In genomic region chr3:127688416-127689265, GRCh38 we compare ENCODE assay signal across 10 cellular contexts. TPM values are rescaled to one million over a fixed set of nuclear protein-coding genes. Genes with fewer than 3 reads are reported as not detected.
DNase-seq lines count a peak whose midpoint lies in the region; ATAC-seq, FAIRE-seq and TF ChIP-seq lines count a peak whose summit lies in the region.
"Had no signal": no experiment of that assay in that cellular context is flagged by ENCODE, and none has a peak within 500 bp of the region (broad histone marks: within the 10 kb centered on the region; RNA-seq: fewer than 3 reads in every experiment).

No MANE protein-coding gene starts in this region.

- H3K4me1 Mint-ChIP-seq in Calu3 (ENCODE audit: low read depth, unreplicated experiment), result no peaks in the 10 kb centered on the region

- peak; percentile 14 for TF ChIP-seq POLR2A in GM15510 (IDR thresholded peaks at IDR 0.05; ENCODE audit: borderline replicate concordance, extremely low read depth, insufficient read length)
- no peak for TF ChIP-seq POLR2A in GM12891 (IDR thresholded peaks at IDR 0.05; ENCODE audit: low read depth, low read length)

- H3K27ac Mint-ChIP-seq in Calu3 (ENCODE audit: unreplicated experiment), result no peak overlapping the region
- H3K27ac Mint-ChIP-seq: activated CD4-positive, alpha-beta memory T cell treated with anti-CD3 and anti-CD28 coated beads for 36 hours had no signal

- DNase-seq in NCI-H69 (lab: John Stamatoyannopoulos, UW) (peak; percentile 70), fibroblast of villous mesenchyme (ENCODE audit: low read depth) (peak; percentile 29), posterior cingulate gyrus (peak; percentile 21 to 95 (median 72)), Calu3 (no peak), GM12891 (ENCODE audit: insufficient read length, low spot score) (no peak)
- DNase-seq in stimulated activated CD4-positive, alpha-beta T cell treated with anti-CD3 and anti-CD28 coated beads, Interleukin-4, amount 100 ng/mL, for 4 hours, result no peak
- DNase-seq: activated CD4-positive, alpha-beta memory T cell treated with anti-CD3 and anti-CD28 coated beads for 36 hours; stimulated activated CD4-positive, alpha-beta T cell treated with anti-CD3 and anti-CD28 coated beads, Interleukin-2, amount 100 ng/mL, for 24 hours had no signal

- ATAC-seq in HG02759 (IDR thresholded peaks at IDR 0.05; ENCODE audit: unreplicated experiment), result no peak

- no peaks in the 10 kb centered on the region for H3K27me3 Mint-ChIP-seq in Calu3 (ENCODE audit: unreplicated experiment)
- H3K27me3 Mint-ChIP-seq: activated CD4-positive, alpha-beta memory T cell treated with anti-CD3 and anti-CD28 coated beads for 36 hours had no signal

- FAIRE-seq in GM12891 (lab: Jason Lieb, UNC), result no peak

- intact Hi-C loops in posterior cingulate gyrus (cut with DNase I), result no loop called here
- intact Hi-C loops in Calu3 (cut with micrococcal nuclease; ENCODE audit: unreplicated experiment), result no loop called here

- CTCF ChIA-PET in Calu3 (lab: Charles Lee), result interaction anchor here (1.0 to 1.3 kb wide), 2 partner anchors 132 to 143 kb away, joined by 3 read pairs; no protein-coding TSS in a partner anchor

- no peaks in the 10 kb centered on the region for H3K9me3 Mint-ChIP-seq in Calu3 (ENCODE audit: low read depth, unreplicated experiment)
- H3K9me3 Mint-ChIP-seq: activated CD4-positive, alpha-beta memory T cell treated with anti-CD3 and anti-CD28 coated beads for 36 hours had no signal

- no peak overlapping the region for H3K4me3 Mint-ChIP-seq in Calu3 (ENCODE audit: low read depth, unreplicated experiment)
- H3K4me3 Mint-ChIP-seq: activated CD4-positive, alpha-beta memory T cell treated with anti-CD3 and anti-CD28 coated beads for 36 hours had no signal

- no peaks in the 10 kb centered on the region for H3K36me3 Mint-ChIP-seq in Calu3 (ENCODE audit: insufficient read depth, unreplicated experiment)
- H3K36me3 Mint-ChIP-seq: activated CD4-positive, alpha-beta memory T cell treated with anti-CD3 and anti-CD28 coated beads for 36 hours had no signal

- no peak for TF ChIP-seq CTCF in fibroblast of villous mesenchyme (IDR thresholded peaks at IDR 0.05; ENCODE audit: insufficient read depth, low read depth, low read length)
- no peak for TF ChIP-seq CTCF in Calu3 (IDR thresholded peaks at IDR 0.05; ENCODE audit: unreplicated experiment)

- BruUV-seq in Calu3 (replicated peaks; lab: Mats Ljungman, UMichigan), result no TSS peak

- no peak overlapping the region for H3K4me3 ChIP-seq in fibroblast of villous mesenchyme (ENCODE audit: low read depth, low read length)

TF ChIP-seq in GM12891, 5 proteins besides CTCF, POLR2A, EP300 and RAD21:
- no peak for TF ChIP-seq POLR2AphosphoS5 (IDR thresholded peaks at IDR 0.05; ENCODE audit: low read depth, low read length)
- TF ChIP-seq PAX5 (IDR thresholded peaks at IDR 0.05; ENCODE audit: insufficient read depth, low read length, severe bottlenecking), result no peak
- no peak for TF ChIP-seq POU2F2 (IDR thresholded peaks at IDR 0.05; ENCODE audit: low read depth, low read length)
- TF ChIP-seq SPI1 (IDR thresholded peaks at IDR 0.05; ENCODE audit: low read depth, low read length), result no peak
- no peak for TF ChIP-seq TAF1 (IDR thresholded peaks at IDR 0.05; ENCODE audit: low read depth, low read length)
TF ChIP-seq in GM12891: peak in this region for 0.

RNA-seq across cellular contexts. Expression of gene ABTB1, which starts 15.9 kb away (rescaled TPM):
- total RNA-seq in fibroblast of villous mesenchyme (3.5 and 6.4 TPM in 2 replicates), Calu3 (2022) (25.1 and 27.2 TPM in 2 replicates)
- 9.5 TPM for polyA plus RNA-seq in GM12891 (2012; ENCODE audit: low read depth, missing spikeins)

RNA-seq across cellular contexts. Expression of gene PODXL2, which starts 59.7 kb away (rescaled TPM):
- total RNA-seq in fibroblast of villous mesenchyme (0.32 and 0.86 TPM in 2 replicates), Calu3 (2022) (36.1 and 43.6 TPM in 2 replicates)
- 4.0 TPM for polyA plus RNA-seq in GM12891 (2012; ENCODE audit: low read depth, missing spikeins)

Comparison
In these comparisons a context has a peak if more than half of its experiments do, and no peak if none do; other contexts are left out.
1. DNase-seq: peak in NCI-H69 (single experiment), fibroblast of villous mesenchyme (single experiment) and posterior cingulate gyrus (10 of 10); none in stimulated activated CD4-positive, alpha-beta T cell treated with anti-CD3 and anti-CD28 coated beads, Interleukin-4, amount 100 ng/mL, for 4 hours (0 of 2), Calu3 (single experiment) and GM12891 (single experiment).
2. RNA of gene PODXL2, which starts 59.7 kb away (total RNA-seq): 36.1 to 43.6 TPM in Calu3; 0.32 to 0.86 TPM in fibroblast of villous mesenchyme; every median in the first group is over 10 times any median in the second.